ENCODE assay signal across 8 cellular contexts in genomic region chrX:86148024-86148511, GRCh38. TPM values are rescaled to one million over a fixed set of nuclear protein-coding genes. Genes with fewer than 3 reads are reported as not detected.
A peak's percentile ranks its signal among the peaks of the same experiment; 100 is the strongest.
DNase-seq lines count a peak whose midpoint lies in the region; ATAC-seq, FAIRE-seq and TF ChIP-seq lines count a peak whose summit lies in the region.

Gene DACH2, plus strand, starts transcription at chrX:86148451.

- no peaks in the 10 kb centered on the region for H3K9me3 ChIP-seq in suprapubic skin

- no peaks in the 10 kb centered on the region for H3K9me3 Mint-ChIP-seq in nephron

- H3K27me3 Mint-ChIP-seq in nephron (ENCODE audit: low read depth): peaks cover 52% of the 10 kb centered on the region

- no peaks in the 10 kb centered on the region for H3K36me3 ChIP-seq in suprapubic skin

- TF ChIP-seq EP300 in suprapubic skin (IDR thresholded peaks at IDR 0.05): no peak

- no peak within 1 kb of the TSS for H3K27ac ChIP-seq in suprapubic skin

- TF ChIP-seq CTCF in nephron (IDR thresholded peaks at IDR 0.05; ENCODE audit: unreplicated experiment in 3 of 3) (no peak), suprapubic skin (IDR thresholded peaks at IDR 0.05) (no peak)

- H3K4me3 Mint-ChIP-seq in nephron: peak within 1 kb of the TSS; percentile 94 to 98 (median 96)

- H3K4me3 ChIP-seq in suprapubic skin: peak within 1 kb of the TSS; percentile 51

- 47% methylated on average over 29 of the region's 34 CpGs for WGBS in suprapubic skin

- H3K4me1 ChIP-seq in suprapubic skin: peaks cover 8% of the 10 kb centered on the region

- H3K4me1 Mint-ChIP-seq in nephron: peaks cover 14% of the 10 kb centered on the region

- DNase-seq in NCI-H345 treated with DMSO at 0.1 percent for 48 hours (lab: John Stamatoyannopoulos, UW; ENCODE audit: unreplicated experiment): peak; percentile 11
- peak; percentile 3 for DNase-seq in activated gamma-delta T cell treated with anti-CD3 and anti-CD28 coated beads, Interleukin-2, amount 50 U/mL, for 16 hours (ENCODE audit: low read depth)
- DNase-seq in frontal cortex (ENCODE audit: low spot score in 2 of 2): peak; percentile 35 to 71
- DNase-seq in suprapubic skin (ENCODE audit: low spot score in 2 of 2): peak in 1 of 2 donors; percentile 69
- DNase-seq in HPDE6-E6E7 (ENCODE audit: extremely low spot score): no peak

- no peaks in the 10 kb centered on the region for H3K36me3 Mint-ChIP-seq in nephron (ENCODE audit: low read depth)

- peaks cover 10% of the 10 kb centered on the region for H3K27me3 ChIP-seq in suprapubic skin

- no peak for FAIRE-seq in frontal cortex (lab: Jason Lieb, UNC)

- H3K27ac Mint-ChIP-seq in nephron: peak within 1 kb of the TSS; percentile 5 to 65 (median 61)

- TF ChIP-seq POLR2A in suprapubic skin (IDR thresholded peaks at IDR 0.05): no peak

- peak; percentile 100 for ATAC-seq in GM18498 (IDR thresholded peaks at IDR 0.05; ENCODE audit: unreplicated experiment)
- peak; percentile 100 for ATAC-seq in HG02678 (IDR thresholded peaks at IDR 0.05; ENCODE audit: unreplicated experiment)

RNA-seq across cellular contexts. Expression of gene DACH2, which starts in this region (rescaled TPM):
- total RNA-seq in frontal cortex: 5.7 TPM
- under 1 TPM in 2 of 4 donors, not detected in 2; 0.25 to 0.32 TPM for total RNA-seq in suprapubic skin
